In genomic region chr1:224380003-224380402, GRCh38 we compare ENCODE assay signal across 9 cellular contexts. TPM values are rescaled to one million over a fixed set of nuclear protein-coding genes. Genes with fewer than 3 reads are reported as not detected.
DNase-seq lines count a peak whose midpoint lies in the region; ATAC-seq, FAIRE-seq and TF ChIP-seq lines count a peak whose summit lies in the region.
"Had no signal": no experiment of that assay in that cellular context is flagged by ENCODE, and none has a peak within 500 bp of the region (broad histone marks: within the 10 kb centered on the region; RNA-seq: fewer than 3 reads in every experiment).

No MANE protein-coding gene starts in this region.

- H4K91ac ChIP-seq in H9 (ENCODE audit: insufficient read length, low read depth, low read length): no peak overlapping the region

- DNase-seq in GM12891 (ENCODE audit: insufficient read length, low spot score): no peak
- no peak for DNase-seq in H9
- peak; percentile 83 for DNase-seq in NOMO-1 treated with dmso at 0.1 percent for 144 hours (lab: John Stamatoyannopoulos, UW; ENCODE audit: unreplicated experiment)
- no peak for DNase-seq in activated naive CD8-positive, alpha-beta T cell treated with anti-CD3 and anti-CD28 coated beads, Interleukin-2, amount 10 ng/mL, durations not matched to agents 7 days and 5 days
- DNase-seq in stimulated activated CD8-positive, alpha-beta memory T cell treated with anti-CD3 and anti-CD28 coated beads, Interleukin-7, amount 100 ng/mL, for 4 hours (ENCODE audit: low read depth in 2 of 2): peak; percentile 27 to 44
- no peak for DNase-seq in NCI-H69 (lab: John Stamatoyannopoulos, UW)
- no peak for DNase-seq in superior temporal gyrus (ENCODE audit: extremely low spot score)
- DNase-seq in NCI-H774 (lab: John Stamatoyannopoulos, UW): no peak

- no peaks in the 10 kb centered on the region for H3K79me1 ChIP-seq in H9 (ENCODE audit: insufficient read depth, low read depth, low read length, poor library complexity, severe bottlenecking)

- H2AFZ ChIP-seq in H9 (ENCODE audit: low read length): no peak overlapping the region
- H2AFZ ChIP-seq: parathyroid adenoma had no signal

- no peak overlapping the region for H2BK20ac ChIP-seq in H9 (ENCODE audit: low read depth, low read length, poor library complexity, severe bottlenecking)

- no peak overlapping the region for H3K4me3 Mint-ChIP-seq in H9
- H3K4me3 Mint-ChIP-seq in activated naive CD8-positive, alpha-beta T cell treated with anti-CD3 and anti-CD28 coated beads, Interleukin-2, amount 10 ng/mL, durations not matched to agents 7 days and 5 days: peak overlapping the region; percentile 57

- H2BK15ac ChIP-seq in H9 (ENCODE audit: low read depth, low read length): no peak overlapping the region

- H3K27me3 Mint-ChIP-seq in H9 (ENCODE audit: low read depth): no peaks in the 10 kb centered on the region
- H3K27me3 Mint-ChIP-seq in activated naive CD8-positive, alpha-beta T cell treated with anti-CD3 and anti-CD28 coated beads, Interleukin-2, amount 10 ng/mL, durations not matched to agents 7 days and 5 days: no peaks in the 10 kb centered on the region

- peak overlapping the region in 2 of 3 experiments; percentile 21 to 90; a peak in 3 of 7 replicates for H3K27ac Mint-ChIP-seq in H9
- H3K27ac Mint-ChIP-seq in activated naive CD8-positive, alpha-beta T cell treated with anti-CD3 and anti-CD28 coated beads, Interleukin-2, amount 10 ng/mL, durations not matched to agents 7 days and 5 days: peak overlapping the region; percentile 76

- H3K4me1 Mint-ChIP-seq in H9: no peaks in the 10 kb centered on the region
- H3K4me1 Mint-ChIP-seq in activated naive CD8-positive, alpha-beta T cell treated with anti-CD3 and anti-CD28 coated beads, Interleukin-2, amount 10 ng/mL, durations not matched to agents 7 days and 5 days: peaks cover 72% of the 10 kb centered on the region

- no CpG with 5 or more reads among the region's 4 CpGs for WGBS in H9 (ENCODE audit: extremely low coverage, insufficient read length, low lambda C conversion rate)

- H3K79me2 ChIP-seq in H9 (ENCODE audit: insufficient read depth, low read length): no peaks in the 10 kb centered on the region
- H3K79me2 ChIP-seq: parathyroid adenoma had no signal

- no peak for TF ChIP-seq CTCF in H9 (conservative IDR thresholded peaks at IDR 0.05)

- no peak overlapping the region for H3K18ac ChIP-seq in H9 (ENCODE audit: insufficient read length, low read depth, low read length)

- no peaks in the 10 kb centered on the region for H3K4me1 ChIP-seq in H9 (ENCODE audit: insufficient read depth, low read length)
- H3K4me1 ChIP-seq: parathyroid adenoma had no signal

- no peak overlapping the region for H3K9ac ChIP-seq in H9 (ENCODE audit: extremely low read depth, insufficient read length, low read length)
- H3K9ac ChIP-seq: parathyroid adenoma had no signal

- H4K5ac ChIP-seq in H9 (ENCODE audit: insufficient read length, low read depth, low read length): no peak overlapping the region

- no peak overlapping the region for H3K4me2 ChIP-seq in H9 (ENCODE audit: insufficient read depth, insufficient read length, low read length)

- H3K14ac ChIP-seq in H9 (ENCODE audit: insufficient read depth, low read length): no peak overlapping the region

- H3K23ac ChIP-seq in H9 (ENCODE audit: insufficient read length, low read depth, low read length): no peak overlapping the region

- TF ChIP-seq POLR2A in GM12891 (IDR thresholded peaks at IDR 0.05; ENCODE audit: low read depth, low read length): no peak

- POLR2A ChIA-PET in activated naive CD8-positive, alpha-beta T cell treated with anti-CD3 and anti-CD28 coated beads, Interleukin-2, amount 10 ng/mL, durations not matched to agents 7 days and 5 days (lab: Charles Lee): interaction anchor here (0.5 to 2.7 kb wide), 5 partner anchors 13 to 104 kb away, joined by 3 to 11 read pairs (median 3); partner anchors contain the start of genes CNIH4 and WDR26

- H3K9me3 ChIP-seq in H9 (ENCODE audit: control insufficient read depth, low read depth, low read length): no peaks in the 10 kb centered on the region

- no peaks in the 10 kb centered on the region for H3K27me3 ChIP-seq in H9 (ENCODE audit: insufficient read depth, low read length)

- H3K56ac ChIP-seq in H9 (ENCODE audit: insufficient read length, low read depth, low read length): no peak overlapping the region

- H2BK120ac ChIP-seq in H9 (ENCODE audit: low read depth, low read length, poor library complexity, severe bottlenecking): no peak overlapping the region

- FAIRE-seq in GM12891 (lab: Jason Lieb, UNC): peak; percentile 92

- ATAC-seq in activated naive CD8-positive, alpha-beta T cell treated with anti-CD3 and anti-CD28 coated beads, Interleukin-2, amount 10 ng/mL, durations not matched to agents 7 days and 5 days (ENCODE audit: low read depth): peak; percentile 68

- no peak overlapping the region for H2AK5ac ChIP-seq in H9 (ENCODE audit: insufficient read length, low read length)

- no peak overlapping the region for H3K4ac ChIP-seq in H9 (ENCODE audit: low read depth, low read length)

- H3K27ac ChIP-seq in H9 (ENCODE audit: insufficient read length, low read depth, low read length): no peak overlapping the region
- H3K27ac ChIP-seq: parathyroid adenoma had no signal

- H3T11ph ChIP-seq in H9 (ENCODE audit: low read length): no peak overlapping the region

- no peak overlapping the region for H4K8ac ChIP-seq in H9 (replicated peaks; ENCODE audit: insufficient read length, low read depth, low read length)

- H2BK5ac ChIP-seq in H9 (ENCODE audit: insufficient read length, low read length): no peak overlapping the region

- peaks cover 14 to 35% (median 31%) of the 10 kb centered on the region in 3 experiments; a peak in 6 of 7 replicates for H3K36me3 Mint-ChIP-seq in H9 (ENCODE audit: insufficient read depth in 1 of 3, low read depth in 3 of 3)
- peaks cover 47% of the 10 kb centered on the region for H3K36me3 Mint-ChIP-seq in activated naive CD8-positive, alpha-beta T cell treated with anti-CD3 and anti-CD28 coated beads, Interleukin-2, amount 10 ng/mL, durations not matched to agents 7 days and 5 days

- H2BK12ac ChIP-seq in H9 (ENCODE audit: insufficient read length, low read depth, low read length): no peak overlapping the region

- no peaks in the 10 kb centered on the region for H3K9me3 Mint-ChIP-seq in H9
- no peaks in the 10 kb centered on the region for H3K9me3 Mint-ChIP-seq in activated naive CD8-positive, alpha-beta T cell treated with anti-CD3 and anti-CD28 coated beads, Interleukin-2, amount 10 ng/mL, durations not matched to agents 7 days and 5 days

- H3K23me2 ChIP-seq in H9 (ENCODE audit: insufficient read length, low read depth, low read length, poor library complexity, severe bottlenecking): no peaks in the 10 kb centered on the region

- no peaks in the 10 kb centered on the region for H4K20me1 ChIP-seq in H9 (ENCODE audit: control insufficient read depth, insufficient read depth, insufficient read length)

TF ChIP-seq in GM12891, 5 proteins besides CTCF, POLR2A, EP300 and RAD21:
- TF ChIP-seq POU2F2 (IDR thresholded peaks at IDR 0.05; ENCODE audit: low read depth, low read length) (no peak), TAF1 (IDR thresholded peaks at IDR 0.05; ENCODE audit: low read depth, low read length) (no peak), SPI1 (IDR thresholded peaks at IDR 0.05; ENCODE audit: low read depth, low read length) (peak; percentile 55; the same call in 1 of the 2 replicates), POLR2AphosphoS5 (IDR thresholded peaks at IDR 0.05; ENCODE audit: low read depth, low read length) (no peak)

RNA-seq across cellular contexts. Expression of gene CNIH4, which starts 23.3 kb away (rescaled TPM):
- 28.2 TPM for polyA plus RNA-seq in GM12891 (2012; ENCODE audit: low read depth, missing spikeins)
- 104 and 114 TPM in 2 replicates for total RNA-seq in H9 (2021)
- 10 to 100 TPM; 42.3 to 43.1 TPM for total RNA-seq in activated naive CD8-positive, alpha-beta T cell treated with anti-CD3 and anti-CD28 coated beads, Interleukin-2, amount 10 ng/mL, durations not matched to agents 7 days and 5 days

RNA-seq across cellular contexts. Expression of gene NVL, which starts 50.0 kb away (rescaled TPM):
- polyA plus RNA-seq in GM12891 (2012; ENCODE audit: low read depth, missing spikeins): 15.7 TPM
- total RNA-seq in H9 (2021): 64.0 and 66.9 TPM in 2 replicates
- total RNA-seq in activated naive CD8-positive, alpha-beta T cell treated with anti-CD3 and anti-CD28 coated beads, Interleukin-2, amount 10 ng/mL, durations not matched to agents 7 days and 5 days: 10 to 100 TPM; 44.1 to 52.7 TPM

RNA-seq across cellular contexts. Expression of gene WDR26, which starts 54.6 kb away (rescaled TPM):
- 37.7 TPM for polyA plus RNA-seq in GM12891 (2012; ENCODE audit: low read depth, missing spikeins)
- total RNA-seq in H9 (2021): 81.4 and 81.7 TPM in 2 replicates
- total RNA-seq in activated naive CD8-positive, alpha-beta T cell treated with anti-CD3 and anti-CD28 coated beads, Interleukin-2, amount 10 ng/mL, durations not matched to agents 7 days and 5 days: 10 to 100 TPM; 90.2 to 92.0 TPM

Comparison
In these comparisons a context has a peak if more than half of its experiments do, and no peak if none do; other contexts are left out.
1. DNase-seq: peak in NOMO-1 treated with dmso at 0.1 percent for 144 hours (single experiment) and stimulated activated CD8-positive, alpha-beta memory T cell treated with anti-CD3 and anti-CD28 coated beads, Interleukin-7, amount 100 ng/mL, for 4 hours (2 of 2); none in GM12891 (single experiment), H9 (single experiment), activated naive CD8-positive, alpha-beta T cell treated with anti-CD3 and anti-CD28 coated beads, Interleukin-2, amount 10 ng/mL, durations not matched to agents 7 days and 5 days (single experiment), NCI-H69 (single experiment), superior temporal gyrus (single experiment) and NCI-H774 (single experiment).